ENCODE assay signal across 1 cellular context in genomic region chr4:77025643-77026321, GRCh38.
TF ChIP-seq lines count a peak whose summit lies in the region.

No MANE protein-coding gene starts in this region.

TF ChIP-seq in IMR-90, 13 proteins besides CTCF, POLR2A, EP300 and RAD21:
- TF ChIP-seq SMC3 (IDR thresholded peaks at IDR 0.05; ENCODE audit: low read depth, low read length), result no peak
- TF ChIP-seq MAZ (IDR thresholded peaks at IDR 0.05; ENCODE audit: borderline replicate concordance, low read depth, low read length), result no peak
- TF ChIP-seq FOS (IDR thresholded peaks at IDR 0.05; ENCODE audit: low read depth, low read length), result no peak
- TF ChIP-seq RFX5 (IDR thresholded peaks at IDR 0.05; ENCODE audit: low read depth, low read length), result no peak
